ENCODE assay signal across 20 cellular contexts in genomic region chr1:227844320-227845114, GRCh38. TPM values are rescaled to one million over a fixed set of nuclear protein-coding genes. Genes with fewer than 3 reads are reported as not detected.
"Had no signal": no experiment of that assay in that cellular context is flagged by ENCODE, and none has a peak within 500 bp of the region (broad histone marks: within the 10 kb centered on the region; RNA-seq: fewer than 3 reads in every experiment).

No MANE protein-coding gene starts in this region.

- H3K4me3 ChIP-seq: hepatocyte, lower lobe of right lung, sigmoid colon, thyroid gland had no signal

- H3K27ac Mint-ChIP-seq: activated CD4-positive, alpha-beta T cell treated with anti-CD3 and anti-CD28 coated beads for 36 hours; activated naive CD8-positive, alpha-beta T cell treated with anti-CD3 and anti-CD28 coated beads for 36 hours; natural killer cell treated with Interleukin-12 subunit alpha and Interleukin-12 subunit beta and Interleukin-15 and Interleukin-18, amount 100 ng/mL, for 72 hours; stimulated activated memory B cell treated with anti-CD40 and anti-IgM and Interleukin-4, amounts not matched to agents 10 μg/mL and 1 μg/mL and 100 μg/mL, for 72 hours had no signal

- H3K27me3 ChIP-seq: hepatocyte, sigmoid colon, thyroid gland had no signal

- H3K9me3 ChIP-seq: thyroid gland had no signal

- H3K27ac ChIP-seq: epithelial cell of prostate, hepatocyte, lower lobe of right lung, parathyroid adenoma, sigmoid colon, thyroid gland had no signal

- ATAC-seq: left cardiac atrium; stimulated activated memory B cell treated with anti-CD40 and anti-IgM and Interleukin-4, amounts not matched to agents 10 μg/mL and 1 μg/mL and 100 μg/mL, for 72 hours had no signal

- H3K27me3 Mint-ChIP-seq: activated CD4-positive, alpha-beta T cell treated with anti-CD3 and anti-CD28 coated beads for 36 hours; activated naive CD8-positive, alpha-beta T cell treated with anti-CD3 and anti-CD28 coated beads for 36 hours had no signal

- H2AFZ ChIP-seq: hepatocyte, parathyroid adenoma had no signal

- H3K79me2 ChIP-seq: hepatocyte, parathyroid adenoma had no signal

- H3K4me3 Mint-ChIP-seq: activated CD4-positive, alpha-beta T cell treated with anti-CD3 and anti-CD28 coated beads for 36 hours; activated naive CD8-positive, alpha-beta T cell treated with anti-CD3 and anti-CD28 coated beads for 36 hours; natural killer cell treated with Interleukin-12 subunit alpha and Interleukin-12 subunit beta and Interleukin-15 and Interleukin-18, amount 100 ng/mL, for 72 hours; stimulated activated memory B cell treated with anti-CD40 and anti-IgM and Interleukin-4, amounts not matched to agents 10 μg/mL and 1 μg/mL and 100 μg/mL, for 72 hours had no signal

- H3K36me3 ChIP-seq: lower lobe of right lung, sigmoid colon, thyroid gland had no signal

- H3K4me1 Mint-ChIP-seq: activated CD4-positive, alpha-beta T cell treated with anti-CD3 and anti-CD28 coated beads for 36 hours; activated naive CD8-positive, alpha-beta T cell treated with anti-CD3 and anti-CD28 coated beads for 36 hours; stimulated activated memory B cell treated with anti-CD40 and anti-IgM and Interleukin-4, amounts not matched to agents 10 μg/mL and 1 μg/mL and 100 μg/mL, for 72 hours had no signal

- DNase-seq: activated CD4-positive, alpha-beta T cell treated with anti-CD3 and anti-CD28 coated beads for 36 hours; activated gamma-delta T cell treated with Interleukin-2 at 50 U/mL for 16 hours; activated naive CD8-positive, alpha-beta T cell treated with anti-CD3 and anti-CD28 coated beads for 36 hours; amniotic stem cell; dermis blood vessel endothelial cell; foreskin fibroblast; left cardiac atrium; lower lobe of right lung; sigmoid colon; stimulated activated CD4-positive, alpha-beta T cell treated with anti-CD3 and anti-CD28 coated beads, Interleukin-4, amount 100 ng/mL, for 4 hours; thyroid gland had no signal

- H3K9ac ChIP-seq: parathyroid adenoma had no signal

- H3K36me3 Mint-ChIP-seq: activated naive CD8-positive, alpha-beta T cell treated with anti-CD3 and anti-CD28 coated beads for 36 hours had no signal

- H3K4me2 ChIP-seq: hepatocyte had no signal

- H3K4me1 ChIP-seq: lower lobe of right lung, parathyroid adenoma, sigmoid colon, thyroid gland had no signal

RNA-seq across cellular contexts. Expression of gene PRSS38, which starts 29.0 kb away (rescaled TPM):
- total RNA-seq: activated CD4-positive, alpha-beta T cell treated with anti-CD3 and anti-CD28 coated beads for 36 hours; activated CD8-positive, alpha-beta memory T cell treated with anti-CD3 and anti-CD28 coated beads for 36 hours; activated naive CD8-positive, alpha-beta T cell treated with anti-CD3 and anti-CD28 coated beads for 36 hours; cardiac septum; dermis blood vessel endothelial cell; hepatocyte; left cardiac atrium; lower lobe of right lung; natural killer cell treated with Interleukin-12 subunit alpha and Interleukin-12 subunit beta and Interleukin-15 and Interleukin-18, amount 100 ng/mL, for 72 hours; sigmoid colon; subcutaneous adipose tissue; thyroid gland; urinary bladder had no signal
